Comparison of ENCODE assay signal across 8 cellular contexts in the genomic region with DNA sequence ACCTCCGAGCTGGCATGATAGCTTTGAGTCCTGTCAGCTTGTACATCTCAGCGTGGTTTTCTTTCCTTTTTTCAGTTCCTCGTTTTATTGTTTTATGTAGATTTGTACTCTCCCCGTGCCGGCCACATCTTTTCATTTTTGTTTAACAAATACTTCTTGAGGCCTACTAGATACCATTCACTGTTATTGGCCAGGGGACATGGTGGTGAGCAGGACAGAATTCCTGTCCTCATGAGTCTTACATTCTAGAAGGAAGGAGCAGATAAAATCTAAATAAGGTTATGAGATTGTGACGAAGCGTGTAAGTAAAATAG. TPM values are rescaled to one million over a fixed set of nuclear protein-coding genes. Genes with fewer than 3 reads are reported as not detected.
DNase-seq lines count a peak whose midpoint lies in the region; ATAC-seq, FAIRE-seq and TF ChIP-seq lines count a peak whose summit lies in the region.

No MANE protein-coding gene starts in this region.

- peaks cover 54% of the 10 kb centered on the region for H4K20me1 ChIP-seq in astrocyte (ENCODE audit: insufficient read depth, low read length)

- no peak overlapping the region for H3K27ac Mint-ChIP-seq in astrocyte (ENCODE audit: unreplicated experiment)

- peaks cover 13% of the 10 kb centered on the region for H3K4me1 ChIP-seq in astrocyte (ENCODE audit: insufficient read depth, low read length)
- peaks cover 56% of the 10 kb centered on the region for H3K4me1 ChIP-seq in lower lobe of right lung

- peak overlapping the region; percentile 90 for H3K27ac ChIP-seq in astrocyte (ENCODE audit: low read depth, low read length)
- H3K27ac ChIP-seq in lower lobe of right lung: peak overlapping the region; percentile 92

- no peaks in the 10 kb centered on the region for H3K36me3 Mint-ChIP-seq in astrocyte (ENCODE audit: low read depth, unreplicated experiment)

- intact Hi-C loops in lower lobe of right lung (cut with DNase I): no loop called here

- TF ChIP-seq CTCF in BJ (IDR thresholded peaks at IDR 0.05; ENCODE audit: insufficient read depth, low read depth, low read length) (no peak), astrocyte (IDR thresholded peaks at IDR 0.05; ENCODE audit: insufficient read depth, low read depth, low read length) (no peak), lower lobe of right lung (IDR thresholded peaks at IDR 0.05) (no peak)

- POLR2A ChIA-PET in BJ (lab: Charles Lee): interaction anchor here (0.6 to 1.2 kb wide), 3 partner anchors 61 to 215 kb away, joined by 4 to 6 read pairs (median 5); no protein-coding TSS in a partner anchor

- no peak overlapping the region for H2AFZ ChIP-seq in astrocyte (ENCODE audit: low read depth, low read length)

- peaks cover 61% of the 10 kb centered on the region for H3K79me2 ChIP-seq in astrocyte (ENCODE audit: insufficient read depth, low read length)

- H3K27me3 ChIP-seq in BJ (ENCODE audit: control insufficient read depth, insufficient read depth, low read length) (no peaks in the 10 kb centered on the region), astrocyte (ENCODE audit: insufficient read depth, low read length) (no peaks in the 10 kb centered on the region), lower lobe of right lung (ENCODE audit: low read depth) (no peaks in the 10 kb centered on the region)

- no peaks in the 10 kb centered on the region for H3K9me3 ChIP-seq in astrocyte (ENCODE audit: insufficient read depth, low read depth, low read length)
- H3K9me3 ChIP-seq in lower lobe of right lung: no peaks in the 10 kb centered on the region

- TF ChIP-seq POLR2A in GM19099 (IDR thresholded peaks at IDR 0.05; ENCODE audit: extremely low read depth, insufficient read length, low read depth): peak; percentile 13

- FAIRE-seq in astrocyte (lab: Jason Lieb, UNC): no peak

- peak overlapping the region; percentile 97 for H3K9ac ChIP-seq in astrocyte (ENCODE audit: low read length)

- no peak overlapping the region for H3K4me3 Mint-ChIP-seq in astrocyte (ENCODE audit: unreplicated experiment)

- H3K27me3 Mint-ChIP-seq in astrocyte (ENCODE audit: low read depth, unreplicated experiment): no peaks in the 10 kb centered on the region

- peak overlapping the region; percentile 97 for H3K4me3 ChIP-seq in BJ (ENCODE audit: low read depth, low read length)
- peak overlapping the region; percentile 94 for H3K4me3 ChIP-seq in astrocyte (ENCODE audit: insufficient read depth, low read depth, low read length)
- peak overlapping the region; percentile 92 for H3K4me3 ChIP-seq in lower lobe of right lung

- no peaks in the 10 kb centered on the region for H3K9me3 Mint-ChIP-seq in astrocyte (ENCODE audit: unreplicated experiment)

- CTCF ChIA-PET in BJ (lab: Yijun Ruan, JAX): interaction anchor here (0.6 to 0.7 kb wide), 2 partner anchors 113 to 178 kb away, joined by 3 read pairs; no protein-coding TSS in a partner anchor

- H3K36me3 ChIP-seq in BJ (ENCODE audit: control insufficient read depth, insufficient read depth, low read length) (no peaks in the 10 kb centered on the region; the same call in 1 of the 2 replicates), astrocyte (ENCODE audit: insufficient read depth, low read length) (no peaks in the 10 kb centered on the region), lower lobe of right lung (no peaks in the 10 kb centered on the region)

- peak; percentile 27 for ATAC-seq in HG03442 (IDR thresholded peaks at IDR 0.05; ENCODE audit: unreplicated experiment)
- no peak for ATAC-seq in lower lobe of right lung

- DNase-seq in BJ (ENCODE audit: low read depth) (no peak), astrocyte (ENCODE audit: low read depth) (no peak), lower lobe of right lung (no peak), NCI-H2081 (lab: John Stamatoyannopoulos, UW) (no peak), mucosa of gallbladder (ENCODE audit: low spot score) (no peak)
- no peak for DNase-seq in stimulated activated CD8-positive, alpha-beta memory T cell treated with anti-CD3 and anti-CD28 coated beads, Interleukin-4, amount 100 ng/mL, for 48 hours

- peak overlapping the region; percentile 86 for H3K4me2 ChIP-seq in astrocyte (ENCODE audit: low read length)

- peaks cover 3% of the 10 kb centered on the region for H3K4me1 Mint-ChIP-seq in astrocyte (ENCODE audit: low read depth, unreplicated experiment)

RNA-seq across cellular contexts. Expression of a gene that starts 1.2 kb away (rescaled TPM):
- polyA plus RNA-seq in BJ (2011; rRNA removed): 34.3 and 79.4 TPM in 2 replicates
- 47.3 and 63.8 TPM in 2 replicates for polyA minus RNA-seq in BJ (2011; rRNA and poly(A)+ RNA removed)
- total RNA-seq in astrocyte (130 and 166 TPM in 2 replicates), lower lobe of right lung (41.3 TPM), mucosa of gallbladder (44.6 TPM)
